9 cellular contexts compared by ENCODE assay signal in the genomic region with DNA sequence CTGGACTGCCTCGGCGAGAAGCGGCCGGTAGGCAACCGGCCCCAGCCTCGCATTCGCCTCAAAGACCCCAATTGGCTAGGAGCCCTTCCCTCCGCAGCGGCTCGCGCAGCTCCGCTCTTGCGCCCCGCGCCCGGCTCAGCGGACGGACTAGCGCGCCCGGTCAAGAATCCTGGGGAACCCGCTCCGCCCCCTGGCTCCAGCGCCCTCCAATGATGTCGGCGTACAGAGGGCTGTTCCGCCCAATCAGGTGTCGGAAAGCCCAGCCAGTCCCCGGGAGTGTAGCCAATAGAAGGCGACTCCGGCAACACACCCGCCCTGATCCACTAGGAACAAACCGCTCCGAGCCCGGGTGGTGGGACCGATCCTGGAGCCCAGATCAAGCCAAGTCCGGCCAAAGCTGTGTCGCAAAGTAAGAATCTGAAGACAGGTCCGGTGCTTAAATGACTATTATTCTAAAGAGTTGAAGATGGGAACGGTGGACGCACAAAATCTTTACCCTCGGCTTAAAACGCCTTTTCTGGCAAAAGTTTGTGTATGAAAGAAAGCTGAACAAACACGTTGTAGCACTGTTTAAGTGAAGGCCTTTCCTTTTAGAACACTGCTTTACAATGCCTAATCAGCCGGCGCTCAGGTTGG.
DNase-seq lines count a peak whose midpoint lies in the region; ATAC-seq and TF ChIP-seq lines count a peak whose summit lies in the region.
"Had no signal": no experiment of that assay in that cellular context is flagged by ENCODE, and none has a peak within 500 bp of the region (broad histone marks: within the 10 kb centered on the region; RNA-seq: fewer than 3 reads in every experiment).

No MANE protein-coding gene starts in this region.

- TF ChIP-seq CTCF in nephron progenitor cell (IDR thresholded peaks at IDR 0.05) = no peak

- H3K4me1 Mint-ChIP-seq in activated naive CD8-positive, alpha-beta T cell treated with anti-CD3 and anti-CD28 coated beads, Interleukin-2, amount 10 ng/mL, durations not matched to agents 7 days and 5 days = peaks cover 2% of the 10 kb centered on the region
- peaks cover 33% of the 10 kb centered on the region for H3K4me1 Mint-ChIP-seq in nephron progenitor cell

- peak overlapping the region; percentile 28 for H3K4me3 Mint-ChIP-seq in activated naive CD8-positive, alpha-beta T cell treated with anti-CD3 and anti-CD28 coated beads, Interleukin-2, amount 10 ng/mL, durations not matched to agents 7 days and 5 days
- peak overlapping the region; percentile 88 for H3K4me3 Mint-ChIP-seq in nephron progenitor cell

- no peaks in the 10 kb centered on the region for H3K36me3 Mint-ChIP-seq in activated naive CD8-positive, alpha-beta T cell treated with anti-CD3 and anti-CD28 coated beads, Interleukin-2, amount 10 ng/mL, durations not matched to agents 7 days and 5 days
- peaks cover 16% of the 10 kb centered on the region for H3K36me3 Mint-ChIP-seq in nephron progenitor cell (ENCODE audit: low read depth)

- peaks cover 8% of the 10 kb centered on the region for H3K4me1 ChIP-seq in HAP-1

- POLR2A ChIA-PET in activated naive CD8-positive, alpha-beta T cell treated with anti-CD3 and anti-CD28 coated beads, Interleukin-2, amount 10 ng/mL, durations not matched to agents 7 days and 5 days (lab: Charles Lee) = no interaction called here

- peaks cover 3% of the 10 kb centered on the region; the same call in 1 of the 2 replicates for H3K9me3 ChIP-seq in HAP-1

- H3K27me3 ChIP-seq in HAP-1 (ENCODE audit: low read depth) = peaks cover 11% of the 10 kb centered on the region
- H3K27me3 ChIP-seq: BLaER1 treated with 17β-estradiol and CSF1 and Interleukin-3, amounts not matched to agents 10 nM and 100 nM had no signal

- in situ Hi-C loops in HAP-1 (cut with MboI; ENCODE audit: low sequenced_read_pairs) = no loop called here

- H3K4me3 ChIP-seq in HAP-1 = peak overlapping the region; percentile 41

- DNase-seq in NCI-H1092 (lab: John Stamatoyannopoulos, UW) (peak; percentile 2), NCI-H1092 treated with DMSO at 0.1 percent for 48 hours (lab: John Stamatoyannopoulos, UW) (no peak), HAP-1 (ENCODE audit: low spot score in 2 of 2) (peak; percentile 16 to 79), NCI-H2081 (lab: John Stamatoyannopoulos, UW) (peak; percentile 91 to 95), globus pallidus (ENCODE audit: low spot score) (peak; percentile 97), nephron progenitor cell (peak; percentile 91), NCI-H1436 (lab: John Stamatoyannopoulos, UW) (no peak)
- DNase-seq in activated naive CD8-positive, alpha-beta T cell treated with anti-CD3 and anti-CD28 coated beads, Interleukin-2, amount 10 ng/mL, durations not matched to agents 7 days and 5 days = peak; percentile 31

- H3K36me3 ChIP-seq in HAP-1 (replicated peaks) = no peaks in the 10 kb centered on the region

- no peaks in the 10 kb centered on the region for H3K9me3 Mint-ChIP-seq in activated naive CD8-positive, alpha-beta T cell treated with anti-CD3 and anti-CD28 coated beads, Interleukin-2, amount 10 ng/mL, durations not matched to agents 7 days and 5 days
- peaks cover 3% of the 10 kb centered on the region for H3K9me3 Mint-ChIP-seq in nephron progenitor cell

- H3K27ac Mint-ChIP-seq in activated naive CD8-positive, alpha-beta T cell treated with anti-CD3 and anti-CD28 coated beads, Interleukin-2, amount 10 ng/mL, durations not matched to agents 7 days and 5 days = no peak overlapping the region
- no peak overlapping the region for H3K27ac Mint-ChIP-seq in nephron progenitor cell

- peaks cover 67% of the 10 kb centered on the region for H3K27me3 Mint-ChIP-seq in activated naive CD8-positive, alpha-beta T cell treated with anti-CD3 and anti-CD28 coated beads, Interleukin-2, amount 10 ng/mL, durations not matched to agents 7 days and 5 days
- peaks cover 41% of the 10 kb centered on the region for H3K27me3 Mint-ChIP-seq in nephron progenitor cell (ENCODE audit: low read depth, poor library complexity)

- ATAC-seq in activated naive CD8-positive, alpha-beta T cell treated with anti-CD3 and anti-CD28 coated beads, Interleukin-2, amount 10 ng/mL, durations not matched to agents 7 days and 5 days (ENCODE audit: low read depth) = peak; percentile 33

Comparison
In these comparisons a context has a peak if more than half of its experiments do, and no peak if none do; other contexts are left out.
1. DNase-seq: peak in NCI-H1092 (single experiment), HAP-1 (2 of 2), NCI-H2081 (2 of 2), activated naive CD8-positive, alpha-beta T cell treated with anti-CD3 and anti-CD28 coated beads, Interleukin-2, amount 10 ng/mL, durations not matched to agents 7 days and 5 days (single experiment), globus pallidus (single experiment) and nephron progenitor cell (single experiment); none in NCI-H1092 treated with DMSO at 0.1 percent for 48 hours (single experiment) and NCI-H1436 (single experiment).